14 cellular contexts compared by ENCODE assay signal in genomic region chr13:49258097-49258796, GRCh38. TPM values are rescaled to one million over a fixed set of nuclear protein-coding genes. Genes with fewer than 3 reads are reported as not detected.
A peak's percentile ranks its signal among the peaks of the same experiment; 100 is the strongest.
DNase-seq lines count a peak whose midpoint lies in the region; ATAC-seq and TF ChIP-seq lines count a peak whose summit lies in the region.
"Had no signal": no experiment of that assay in that cellular context is flagged by ENCODE, and none has a peak within 500 bp of the region (broad histone marks: within the 10 kb centered on the region; RNA-seq: fewer than 3 reads in every experiment).

No MANE protein-coding gene starts in this region.

- H3K27ac Mint-ChIP-seq in activated T-cell treated with anti-CD3 and anti-CD28 coated beads, Interleukin-2, amount 50 U/mL, for 24 hours: peak overlapping the region; percentile 67
- peak overlapping the region; percentile 95 for H3K27ac Mint-ChIP-seq in T-helper 17 cell
- H3K27ac Mint-ChIP-seq in immature natural killer cell: peak overlapping the region; percentile 87 to 97 (median 92)
- H3K27ac Mint-ChIP-seq in endodermal cell: no peak overlapping the region
- H3K27ac Mint-ChIP-seq: progenitor cell of endocrine pancreas had no signal

- 100% methylated on average over 3 of the region's 3 CpGs; no CpG with 5 or more reads in 1 of the 2 experiments for WGBS in endodermal cell (ENCODE audit: insufficient coverage in 1 of 2, insufficient read length in 1 of 2), 2 experiments

- H3K27ac ChIP-seq in subcutaneous abdominal adipose tissue (ENCODE audit: low read depth, low read length) (no peak overlapping the region), endodermal cell (ENCODE audit: low read depth, low read length) (no peak overlapping the region)
- H3K27ac ChIP-seq: HL-60 had no signal

- in situ Hi-C loops in G401 (cut with HindIII; ENCODE audit: low sequenced_read_pairs): no loop called here

- peak; percentile 64 for ATAC-seq in T-helper 17 cell

- H3K36me3 ChIP-seq in subcutaneous abdominal adipose tissue (ENCODE audit: control insufficient read depth in 5 of 5, insufficient read depth in 5 of 5, low read length in 5 of 5) (peaks cover 30 to 46% (median 38%) of the 10 kb centered on the region in 5 donors), endodermal cell (ENCODE audit: control insufficient read depth, insufficient read depth, low read length) (peaks cover 48% of the 10 kb centered on the region)

- H3K4me3 ChIP-seq in subcutaneous abdominal adipose tissue (ENCODE audit: low read depth in 1 of 5, low read length in 5 of 5): peak overlapping the region; percentile 50 to 66 (median 59)
- H3K4me3 ChIP-seq in endodermal cell (ENCODE audit: low read length): no peak overlapping the region

- no peaks in the 10 kb centered on the region for H3K27me3 Mint-ChIP-seq in activated T-cell treated with anti-CD3 and anti-CD28 coated beads, Interleukin-2, amount 50 U/mL, for 24 hours
- H3K27me3 Mint-ChIP-seq in T-helper 17 cell (no peaks in the 10 kb centered on the region), immature natural killer cell (ENCODE audit: low read depth in 3 of 3) (no peaks in the 10 kb centered on the region), endodermal cell (ENCODE audit: insufficient read depth) (no peaks in the 10 kb centered on the region)
- H3K27me3 Mint-ChIP-seq: progenitor cell of endocrine pancreas had no signal

- peaks cover 85% of the 10 kb centered on the region for H3K36me3 Mint-ChIP-seq in activated T-cell treated with anti-CD3 and anti-CD28 coated beads, Interleukin-2, amount 50 U/mL, for 24 hours (ENCODE audit: low read depth)
- peaks cover 20% of the 10 kb centered on the region for H3K36me3 Mint-ChIP-seq in T-helper 17 cell (ENCODE audit: low read depth)
- peaks cover 13 to 37% (median 29%) of the 10 kb centered on the region in 3 donors for H3K36me3 Mint-ChIP-seq in immature natural killer cell
- peaks cover 46% of the 10 kb centered on the region for H3K36me3 Mint-ChIP-seq in endodermal cell (ENCODE audit: low read depth)

- H3K9ac ChIP-seq in subcutaneous abdominal adipose tissue (ENCODE audit: low read length in 5 of 5) (peak overlapping the region in 4 of 5 donors; percentile 33 to 81 (median 61)), endodermal cell (ENCODE audit: extremely low read depth, low read length, poor library complexity, severe bottlenecking) (no peak overlapping the region)

- no peak for TF ChIP-seq CTCF in endodermal cell (conservative IDR thresholded peaks at IDR 0.05)

- no peaks in the 10 kb centered on the region for H3K9me3 ChIP-seq in T-helper 17 cell (ENCODE audit: control insufficient read depth, low read length, poor library complexity, severe bottlenecking)
- H3K9me3 ChIP-seq in subcutaneous abdominal adipose tissue (ENCODE audit: control insufficient read depth in 5 of 5, low read length in 5 of 5): no peaks in the 10 kb centered on the region
- H3K9me3 ChIP-seq in endodermal cell (ENCODE audit: control insufficient read depth, low read length): no peaks in the 10 kb centered on the region

- H3K4me1 ChIP-seq in subcutaneous abdominal adipose tissue (ENCODE audit: control insufficient read depth in 5 of 5, insufficient read depth in 5 of 5, low read length in 5 of 5) (peaks cover 0 to 11% (median 2%) of the 10 kb centered on the region in 5 donors), endodermal cell (ENCODE audit: control insufficient read depth, insufficient read depth, low read length) (no peaks in the 10 kb centered on the region)

- DNase-seq in activated T-cell treated with anti-CD3 and anti-CD28 coated beads, Interleukin-2, amount 50 U/mL, for 24 hours: no peak
- DNase-seq in activated T-cell treated with anti-CD3 and anti-CD28 coated beads for 4 hours (no peak), T-helper 17 cell (no peak), immature natural killer cell (peak; percentile 29 to 41 (median 37)), NCI-H1092 (lab: John Stamatoyannopoulos, UW) (no peak), G401 (ENCODE audit: low spot score) (no peak), endodermal cell (no peak)
- DNase-seq: activated naive CD4-positive, alpha-beta T cell treated with anti-CD3 and anti-CD28 coated beads, Interleukin-2, amount 50 U/mL, for 16 hours; GDM1; NCI-H1417 had no signal

- no peaks in the 10 kb centered on the region for H3K27me3 ChIP-seq in subcutaneous abdominal adipose tissue (ENCODE audit: control insufficient read depth in 5 of 5, insufficient read depth in 4 of 5, low read length in 5 of 5)
- H3K27me3 ChIP-seq in endodermal cell (ENCODE audit: control insufficient read depth, insufficient read depth, low read length, poor library complexity, severe bottlenecking): no peaks in the 10 kb centered on the region

- H3K4me1 Mint-ChIP-seq in activated T-cell treated with anti-CD3 and anti-CD28 coated beads, Interleukin-2, amount 50 U/mL, for 24 hours (ENCODE audit: low read depth): peaks cover 47% of the 10 kb centered on the region
- H3K4me1 Mint-ChIP-seq in T-helper 17 cell: peaks cover 20% of the 10 kb centered on the region
- H3K4me1 Mint-ChIP-seq in immature natural killer cell: peaks cover 13 to 29% of the 10 kb centered on the region in 2 donors
- no peaks in the 10 kb centered on the region for H3K4me1 Mint-ChIP-seq in endodermal cell

- H3K4me3 Mint-ChIP-seq in activated T-cell treated with anti-CD3 and anti-CD28 coated beads, Interleukin-2, amount 50 U/mL, for 24 hours: peak overlapping the region; percentile 71
- peak overlapping the region; percentile 83 for H3K4me3 Mint-ChIP-seq in T-helper 17 cell
- peak overlapping the region; percentile 84 to 96 (median 92) for H3K4me3 Mint-ChIP-seq in immature natural killer cell
- H3K4me3 Mint-ChIP-seq in endodermal cell: no peak overlapping the region

- H3K9me3 Mint-ChIP-seq in activated T-cell treated with anti-CD3 and anti-CD28 coated beads, Interleukin-2, amount 50 U/mL, for 24 hours: no peaks in the 10 kb centered on the region
- H3K9me3 Mint-ChIP-seq in immature natural killer cell (no peaks in the 10 kb centered on the region), endodermal cell (no peaks in the 10 kb centered on the region)

RNA-seq across cellular contexts. Expression of gene CDADC1, which starts 10.5 kb away (rescaled TPM):
- 10 to 100 TPM; 16.5 to 18.6 TPM for total RNA-seq in T-helper 17 cell
- 10 to 100 TPM; 11.2 to 17.9 (median 13.0) TPM for polyA plus RNA-seq in immature natural killer cell
- total RNA-seq in G401 (2014; rRNA removed; shearing (Covaris generic)): 1.6 and 2.2 TPM in 2 replicates
- 10 to 100 TPM in 1 of 2 donors, 1 to 10 TPM in 1; 6.0 to 15.8 TPM for total RNA-seq in endodermal cell
- 9.0 TPM for polyA plus RNA-seq in endodermal cell (2013, experiment 1 of 2)
- 11.1 TPM for polyA plus RNA-seq in endodermal cell (2013, experiment 2 of 2)

RNA-seq across cellular contexts. Expression of gene MLNR, which starts 38.1 kb away (rescaled TPM):
- not detected for total RNA-seq in T-helper 17 cell
- polyA plus RNA-seq in immature natural killer cell: not detected
- total RNA-seq in G401 (2014; rRNA removed; shearing (Covaris generic)): not detected in 2 replicates
- total RNA-seq in endodermal cell: under 1 TPM; 0.29 to 0.35 TPM
- not detected for polyA plus RNA-seq in endodermal cell (2013, experiment 1 of 2)
- polyA plus RNA-seq in endodermal cell (2013, experiment 2 of 2): not detected
- polyA plus RNA-seq: AG04450 had no signal

Comparison
In these comparisons a context has a peak if more than half of its experiments do, and no peak if none do; other contexts are left out.
1. DNase-seq: peak in immature natural killer cell (3 of 3); none in activated T-cell treated with anti-CD3 and anti-CD28 coated beads, Interleukin-2, amount 50 U/mL, for 24 hours (single experiment), activated T-cell treated with anti-CD3 and anti-CD28 coated beads for 4 hours (single experiment), T-helper 17 cell (0 of 3), NCI-H1092 (single experiment), G401 (single experiment) and endodermal cell (single experiment).